ENCODE assay signal across 18 cellular contexts in the genomic region with DNA sequence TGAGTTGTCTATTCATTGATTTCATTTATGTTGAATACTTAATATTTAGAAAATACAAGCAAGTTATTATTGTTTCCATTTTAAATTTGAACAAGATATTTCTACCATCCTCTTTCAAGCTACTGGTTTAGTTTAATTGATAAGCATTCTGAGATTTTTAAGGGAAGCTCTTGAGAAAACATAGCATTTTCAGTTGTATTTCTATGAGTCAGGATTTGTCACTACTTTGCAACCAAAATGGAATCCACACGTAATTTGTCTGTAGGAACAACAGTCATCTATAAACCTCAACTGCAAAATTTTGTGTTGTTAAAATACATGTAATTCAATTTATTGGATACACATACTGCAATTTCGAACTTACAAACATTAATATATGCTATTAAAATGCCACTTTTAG.
DNase-seq lines count a peak whose midpoint lies in the region; TF ChIP-seq lines count a peak whose summit lies in the region.
"Had no signal": no experiment of that assay in that cellular context is flagged by ENCODE, and none has a peak within 500 bp of the region (broad histone marks: within the 10 kb centered on the region; RNA-seq: fewer than 3 reads in every experiment).

No MANE protein-coding gene starts in this region.

- DNase-seq in HCEC 1CT (peak; percentile 88), SK-N-SH (no peak), fibroblast of peridontal ligament (ENCODE audit: extremely low read depth) (peak; percentile 73), SKM-1 treated with dmso at 0.1 percent for 144 hours (lab: John Stamatoyannopoulos, UW; ENCODE audit: unreplicated experiment) (no peak), COR-L47 (lab: John Stamatoyannopoulos, UW) (no peak)
- DNase-seq in activated T-cell treated with anti-CD3 and anti-CD28 coated beads, Interleukin-2, amount 50 U/mL, for 24 hours: no peak
- DNase-seq: activated CD4-positive, alpha-beta memory T cell treated with anti-CD3 and anti-CD28 coated beads, Interleukin-2, amount 10 ng/mL, durations not matched to agents 7 days and 5 days; activated naive CD4-positive, alpha-beta T cell treated with anti-CD3 and anti-CD28 coated beads for 36 hours; activated T-cell treated with anti-CD3 and anti-CD28 coated beads, Interleukin-2, amount 50 U/mL, for 1 hour; cortex of kidney; MM.1S; NCI-H1694 treated with DMSO at 0.1 percent for 48 hours; stimulated activated CD4-positive, alpha-beta T cell treated with anti-CD3 and anti-CD28 coated beads, Interleukin-4, amount 100 ng/mL, for 24 hours; T-helper 17 cell had no signal

- 22% methylated on average over 2 of the region's 2 CpGs for WGBS in SK-N-SH (ENCODE audit: low lambda C conversion rate)

- POLR2A ChIA-PET in SK-N-SH (lab: Yijun Ruan, JAX): no interaction called here

- H3K36me3 Mint-ChIP-seq in activated T-cell treated with anti-CD3 and anti-CD28 coated beads, Interleukin-2, amount 50 U/mL, for 24 hours (ENCODE audit: low read depth): no peaks in the 10 kb centered on the region

- no peaks in the 10 kb centered on the region for H3K9me3 Mint-ChIP-seq in activated T-cell treated with anti-CD3 and anti-CD28 coated beads, Interleukin-2, amount 50 U/mL, for 24 hours
- H3K9me3 Mint-ChIP-seq: activated naive CD4-positive, alpha-beta T cell treated with anti-CD3 and anti-CD28 coated beads for 36 hours had no signal

- TF ChIP-seq CTCF in SK-N-SH (IDR thresholded peaks at IDR 0.05): no peak

- H3K36me3 ChIP-seq in SK-N-SH (replicated peaks in 1 of 2; ENCODE audit: control insufficient read depth in 1 of 2, insufficient read depth in 2 of 2, low read length in 1 of 2): peaks cover 0 to 9% of the 10 kb centered on the region in 2 experiments
- H3K36me3 ChIP-seq in skeletal muscle satellite cell (ENCODE audit: insufficient read depth, low read length): no peaks in the 10 kb centered on the region
- H3K36me3 ChIP-seq: vagina had no signal

- H3K27me3 Mint-ChIP-seq in activated T-cell treated with anti-CD3 and anti-CD28 coated beads, Interleukin-2, amount 50 U/mL, for 24 hours: no peaks in the 10 kb centered on the region
- H3K27me3 Mint-ChIP-seq: activated CD4-positive, alpha-beta memory T cell treated with anti-CD3 and anti-CD28 coated beads, Interleukin-2, amount 10 ng/mL, durations not matched to agents 7 days and 5 days; T-helper 17 cell had no signal

- no peak overlapping the region for H3K27ac Mint-ChIP-seq in activated T-cell treated with anti-CD3 and anti-CD28 coated beads, Interleukin-2, amount 50 U/mL, for 24 hours
- H3K27ac Mint-ChIP-seq: activated CD4-positive, alpha-beta memory T cell treated with anti-CD3 and anti-CD28 coated beads, Interleukin-2, amount 10 ng/mL, durations not matched to agents 7 days and 5 days; activated naive CD4-positive, alpha-beta T cell treated with anti-CD3 and anti-CD28 coated beads for 36 hours; T-helper 17 cell had no signal

- no peak for TF ChIP-seq RAD21 in SK-N-SH (IDR thresholded peaks at IDR 0.05; ENCODE audit: low read length)

- TF ChIP-seq EP300 in SK-N-SH (IDR thresholded peaks at IDR 0.05; ENCODE audit: borderline replicate concordance in 1 of 2, low read depth in 1 of 2, low read length in 1 of 2): 0 out of 4 replicates have a peak, but pooled peaks of 1 of the 2 experiments have one; percentile 41

- peak overlapping the region; percentile 68 for H3K4me2 ChIP-seq in SK-N-SH
- peak overlapping the region; percentile 67 for H3K4me2 ChIP-seq in skeletal muscle satellite cell (ENCODE audit: low read length)

- H2AFZ ChIP-seq in SK-N-SH (ENCODE audit: low read depth): peak overlapping the region; percentile 77
- H2AFZ ChIP-seq: parathyroid adenoma had no signal

- H3K79me2 ChIP-seq in SK-N-SH (ENCODE audit: insufficient read depth): peaks cover 69% of the 10 kb centered on the region
- H3K79me2 ChIP-seq: parathyroid adenoma had no signal

- H3K4me3 ChIP-seq in SK-N-SH (ENCODE audit: low read depth in 2 of 2, low read length in 1 of 2) (peak overlapping the region in 1 of 2 experiments; percentile 21; a peak in 1 of 4 replicates), skeletal muscle satellite cell (ENCODE audit: low read length) (peak overlapping the region; percentile 23)
- H3K4me3 ChIP-seq: skin epidermis, vagina had no signal

- peaks cover 11% of the 10 kb centered on the region for H3F3A ChIP-seq in SK-N-SH (replicated peaks; ENCODE audit: insufficient read depth)

- no peak overlapping the region for H3K4me3 Mint-ChIP-seq in activated T-cell treated with anti-CD3 and anti-CD28 coated beads, Interleukin-2, amount 50 U/mL, for 24 hours
- H3K4me3 Mint-ChIP-seq: activated CD4-positive, alpha-beta memory T cell treated with anti-CD3 and anti-CD28 coated beads, Interleukin-2, amount 10 ng/mL, durations not matched to agents 7 days and 5 days; activated naive CD4-positive, alpha-beta T cell treated with anti-CD3 and anti-CD28 coated beads for 36 hours; T-helper 17 cell had no signal

- H3K4me1 ChIP-seq in SK-N-SH (ENCODE audit: control insufficient read depth in 1 of 2, insufficient read depth in 2 of 2, low read depth in 1 of 2, low read length in 1 of 2) (peaks cover 6 to 11% of the 10 kb centered on the region in 2 experiments), skeletal muscle satellite cell (ENCODE audit: control insufficient read depth, insufficient read depth, low read length) (peaks cover 20% of the 10 kb centered on the region)
- H3K4me1 ChIP-seq: parathyroid adenoma, vagina had no signal

- H3K27me3 ChIP-seq in SK-N-SH (ENCODE audit: insufficient read depth) (no peaks in the 10 kb centered on the region), skeletal muscle satellite cell (ENCODE audit: control insufficient read depth, insufficient read depth, low read length) (no peaks in the 10 kb centered on the region)
- H3K27me3 ChIP-seq: vagina had no signal

- H3K27ac ChIP-seq in SK-N-SH (ENCODE audit: low read depth in 2 of 2, low read length in 1 of 2): peak overlapping the region in 1 of 2 experiments; percentile 80; a peak in 3 of 4 replicates
- H3K27ac ChIP-seq: parathyroid adenoma, skin epidermis, vagina had no signal

- H4K20me1 ChIP-seq in SK-N-SH (ENCODE audit: insufficient read depth): no peaks in the 10 kb centered on the region

- H3K9me2 ChIP-seq in SK-N-SH: no peaks in the 10 kb centered on the region

- CTCF ChIA-PET in SK-N-SH (lab: Yijun Ruan, JAX): no interaction called here

- no peaks in the 10 kb centered on the region for H3K4me1 Mint-ChIP-seq in activated T-cell treated with anti-CD3 and anti-CD28 coated beads, Interleukin-2, amount 50 U/mL, for 24 hours (ENCODE audit: low read depth)
- H3K4me1 Mint-ChIP-seq: activated CD4-positive, alpha-beta memory T cell treated with anti-CD3 and anti-CD28 coated beads, Interleukin-2, amount 10 ng/mL, durations not matched to agents 7 days and 5 days; T-helper 17 cell had no signal

- H3K9me3 ChIP-seq in SK-N-SH (no peaks in the 10 kb centered on the region), skeletal muscle satellite cell (replicated peaks; ENCODE audit: low read length) (no peaks in the 10 kb centered on the region)
- H3K9me3 ChIP-seq: vagina had no signal

- H3K9ac ChIP-seq in SK-N-SH (peak overlapping the region; percentile 13; the same call in 1 of the 2 replicates), skeletal muscle satellite cell (ENCODE audit: low read depth, low read length) (peak overlapping the region; percentile 49)
- H3K9ac ChIP-seq: parathyroid adenoma had no signal

TF ChIP-seq in SK-N-SH, 30 proteins besides CTCF, POLR2A, EP300 and RAD21:
- TF ChIP-seq FOSL2 (IDR thresholded peaks at IDR 0.05; ENCODE audit: borderline replicate concordance, low read depth): peak; percentile 85
- TF ChIP-seq TAF1 (IDR thresholded peaks at IDR 0.05; ENCODE audit: borderline replicate concordance, low read depth, low read length): no peak
- TF ChIP-seq IRF3 (IDR thresholded peaks at IDR 0.05; ENCODE audit: low read depth, low read length): no peak
- TF ChIP-seq, protein P1, sequence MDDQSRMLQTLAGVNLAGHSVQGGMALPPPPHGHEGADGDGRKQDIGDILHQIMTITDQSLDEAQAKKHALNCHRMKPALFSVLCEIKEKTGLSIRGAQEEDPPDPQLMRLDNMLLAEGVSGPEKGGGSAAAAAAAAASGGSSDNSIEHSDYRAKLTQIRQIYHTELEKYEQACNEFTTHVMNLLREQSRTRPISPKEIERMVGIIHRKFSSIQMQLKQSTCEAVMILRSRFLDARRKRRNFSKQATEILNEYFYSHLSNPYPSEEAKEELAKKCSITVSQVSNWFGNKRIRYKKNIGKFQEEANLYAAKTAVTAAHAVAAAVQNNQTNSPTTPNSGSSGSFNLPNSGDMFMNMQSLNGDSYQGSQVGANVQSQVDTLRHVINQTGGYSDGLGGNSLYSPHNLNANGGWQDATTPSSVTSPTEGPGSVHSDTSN (IDR thresholded peaks at IDR 0.05): peak; percentile 15; the same call in 1 of the 2 replicates
- TF ChIP-seq FOXM1 (IDR thresholded peaks at IDR 0.05; ENCODE audit: low read depth): no peak
- TF ChIP-seq TEAD4 (IDR thresholded peaks at IDR 0.05; ENCODE audit: borderline replicate concordance, insufficient read depth): 0 out of 2 replicates have a peak, but pooled peaks have one; percentile 16
- peak; percentile 37; the same call in 1 of the 2 replicates for TF ChIP-seq JUND (IDR thresholded peaks at IDR 0.05)
- TF ChIP-seq RXRA (IDR thresholded peaks at IDR 0.05; ENCODE audit: borderline replicate concordance, low read depth): no peak
- no peak for TF ChIP-seq FOXJ3 (CRISPR knock-in tag; IDR thresholded peaks at IDR 0.05)
- no peak for TF ChIP-seq USF1 (IDR thresholded peaks at IDR 0.05; ENCODE audit: borderline replicate concordance, low read depth)
- peak; percentile 42 for TF ChIP-seq TCF12 (IDR thresholded peaks at IDR 0.05)
TF ChIP-seq in SK-N-SH: peak in this region for 5.

Comparison
In these comparisons a context has a peak if more than half of its experiments do, and no peak if none do; other contexts are left out.
1. DNase-seq: peak in HCEC 1CT (single experiment) and fibroblast of peridontal ligament (single experiment); none in SK-N-SH (single experiment), SKM-1 treated with dmso at 0.1 percent for 144 hours (single experiment), COR-L47 (single experiment) and activated T-cell treated with anti-CD3 and anti-CD28 coated beads, Interleukin-2, amount 50 U/mL, for 24 hours (single experiment).